In the genomic region with DNA sequence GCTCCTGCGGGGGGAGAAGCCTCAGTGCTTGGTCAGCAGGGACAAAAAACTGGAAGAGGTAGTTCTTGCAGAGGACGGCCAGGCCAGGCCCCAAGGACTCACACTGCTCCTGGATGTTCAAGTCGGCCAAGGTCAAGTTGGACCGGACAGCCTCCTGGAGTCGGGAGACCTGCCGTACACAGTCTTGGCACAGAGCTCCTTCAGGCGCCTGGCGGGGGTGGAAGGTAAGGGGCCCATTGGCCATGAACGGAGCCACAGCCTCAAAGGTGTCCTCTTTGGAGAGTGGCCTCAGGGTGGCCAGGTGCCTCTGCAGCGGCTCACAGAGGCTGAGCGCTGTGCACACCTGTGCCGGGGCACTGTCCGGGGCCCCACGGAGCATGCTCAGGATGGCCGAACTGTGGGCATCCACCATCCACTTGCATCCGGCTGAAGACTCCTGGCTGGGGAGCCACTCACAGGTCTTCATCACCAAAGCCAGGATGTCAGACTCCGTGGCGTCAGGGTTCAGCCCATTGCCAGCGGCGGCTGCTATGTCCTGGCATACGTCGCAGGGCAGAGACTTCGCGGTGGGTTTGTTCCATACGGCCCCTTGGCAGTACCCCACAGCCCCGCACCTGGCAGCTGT, we compare ENCODE assay signal across 15 cellular contexts. TPM values are rescaled to one million over a fixed set of nuclear protein-coding genes. Genes with fewer than 3 reads are reported as not detected.
DNase-seq lines count a peak whose midpoint lies in the region; ATAC-seq, FAIRE-seq and TF ChIP-seq lines count a peak whose summit lies in the region.
"Had no signal": no experiment of that assay in that cellular context is flagged by ENCODE, and none has a peak within 500 bp of the region (broad histone marks: within the 10 kb centered on the region; RNA-seq: fewer than 3 reads in every experiment).

No MANE protein-coding gene starts in this region.

- no peak for TF ChIP-seq RAD21 in HepG2 (CRISPR knock-in tag; IDR thresholded peaks at IDR 0.05)

- in situ Hi-C loops in Panc1 (cut with HindIII; ENCODE audit: low pct_unique_long_range_greater_than_20kb, low sequenced_read_pairs) (no loop called here), HepG2 (cut with HindIII; ENCODE audit: extremely low pct_ligation_motif_present, low pct_unique_long_range_greater_than_20kb) (no loop called here)

- no TSS peak for BruUV-seq in Panc1 (replicated peaks; lab: Mats Ljungman, UMichigan)
- no TSS peak for BruUV-seq in HepG2 (replicated peaks; lab: Mats Ljungman, UMichigan)

- H3K79me2 ChIP-seq in HepG2 (ENCODE audit: insufficient read depth, low read length), result no peaks in the 10 kb centered on the region

- intact Hi-C loops in left cardiac atrium (cut with DNase I), result no loop called here
- intact Hi-C loops in Panc1 (cut with micrococcal nuclease; ENCODE audit: unreplicated experiment), result no loop called here
- intact Hi-C loops in HepG2 (cut with micrococcal nuclease; ENCODE audit: unreplicated experiment), result no loop called here

- H3K9ac ChIP-seq in HepG2 (ENCODE audit: insufficient read depth, low read depth, low read length), result no peak overlapping the region

- H3K4me1 ChIP-seq in cardiac muscle cell (ENCODE audit: low read depth), result peaks cover 37% of the 10 kb centered on the region
- H3K4me1 ChIP-seq in Panc1 (ENCODE audit: control insufficient read depth, insufficient read depth, low read length), result no peaks in the 10 kb centered on the region; the same call in 1 of the 2 replicates
- H3K4me1 ChIP-seq in HepG2 (ENCODE audit: insufficient read depth, low read length), result peaks cover 24% of the 10 kb centered on the region
- H3K4me1 ChIP-seq: SJSA1 had no signal

- CTCF ChIA-PET in Panc1 (lab: Charles Lee), result interaction anchor here (0.5 kb wide), 1 partner anchor 368 kb away, joined by 8 read pairs; no protein-coding TSS in a partner anchor
- CTCF ChIA-PET in HepG2 (lab: Yijun Ruan, JAX; ENCODE audit: low intra/inter-chr PET ratio, low total read pairs), result no interaction called here

- H3K36me3 ChIP-seq in cardiac muscle cell (no peaks in the 10 kb centered on the region), Panc1 (ENCODE audit: control insufficient read depth, insufficient read depth, low read length) (no peaks in the 10 kb centered on the region), HepG2 (replicated peaks in 1 of 2; ENCODE audit: control insufficient read depth in 1 of 2, insufficient read depth in 2 of 2, low read length in 2 of 2) (no peaks in the 10 kb centered on the region)
- H3K36me3 ChIP-seq: SJSA1 had no signal

- H4K20me1 ChIP-seq in HepG2 (ENCODE audit: insufficient read depth, low read length), result no peaks in the 10 kb centered on the region

- no peak overlapping the region for H2AFZ ChIP-seq in HepG2 (ENCODE audit: low read length)
- H2AFZ ChIP-seq: GM23338 had no signal

- TF ChIP-seq POLR2A in HepG2 (IDR thresholded peaks at IDR 0.05; ENCODE audit: insufficient read depth in 1 of 2, low read depth in 2 of 2, low read length in 2 of 2), result no peak

- H3K27ac ChIP-seq in cardiac muscle cell (peak overlapping the region; percentile 82), Panc1 (ENCODE audit: low read length) (no peak overlapping the region), HepG2 (ENCODE audit: extremely low read length, insufficient read depth, low read length) (no peak overlapping the region)
- H3K27ac ChIP-seq: SJSA1 had no signal

- H3K4me3 ChIP-seq in cardiac muscle cell (no peak overlapping the region), Panc1 (ENCODE audit: low read depth in 2 of 2, low read length in 2 of 2) (no peak overlapping the region), HepG2 (replicated peaks in 1 of 3; ENCODE audit: insufficient read depth in 1 of 3, low read depth in 2 of 3, low read length in 3 of 3) (peak overlapping the region in 1 of 3 experiments; percentile 37; a peak in 1 of 6 replicates)
- H3K4me3 ChIP-seq: GM23338, K562, SJSA1 had no signal

- ATAC-seq in left cardiac atrium (no peak), Panc1 (peak; percentile 13), HepG2 (no peak), HG02973 (IDR thresholded peaks at IDR 0.05; ENCODE audit: unreplicated experiment) (no peak), GM19324 (IDR thresholded peaks at IDR 0.05; ENCODE audit: low FRiP score, unreplicated experiment) (no peak)

- H3K9me3 ChIP-seq in cardiac muscle cell (ENCODE audit: low read depth), result no peaks in the 10 kb centered on the region
- no peaks in the 10 kb centered on the region for H3K9me3 ChIP-seq in Panc1 (ENCODE audit: control insufficient read depth, insufficient read depth, low read depth, low read length)
- no peaks in the 10 kb centered on the region for H3K9me3 ChIP-seq in HepG2 (ENCODE audit: low read length)
- H3K9me3 ChIP-seq: SJSA1 had no signal

- 81% methylated on average over 9 of the region's 26 CpGs for WGBS in HepG2 (ENCODE audit: low lambda C conversion rate)

- FAIRE-seq in HepG2 (lab: Jason Lieb, UNC), result no peak
- FAIRE-seq: GM12891, K562 had no signal

- TF ChIP-seq EP300 in HepG2 (IDR thresholded peaks at IDR 0.05; ENCODE audit: low read depth in 2 of 2, low read length in 2 of 2), result no peak
- no peak for TF ChIP-seq EP300 in HepG2 (CRISPR knock-in tag; IDR thresholded peaks at IDR 0.05; ENCODE audit: borderline replicate concordance)

- DNase-seq in cardiac muscle cell (ENCODE audit: low read depth in 1 of 2, low spot score in 1 of 2), result no peak
- no peak for DNase-seq in left cardiac atrium
- no peak for DNase-seq in Panc1 (ENCODE audit: low read depth, low spot score)
- no peak for DNase-seq in HepG2 (ENCODE audit: low spot score)
- no peak for DNase-seq in globus pallidus (ENCODE audit: low spot score)
- DNase-seq: DMS153, NCI-H1105, NCI-H524, NCI-H82 had no signal

- TF ChIP-seq CTCF in cardiac muscle cell (IDR thresholded peaks at IDR 0.05; ENCODE audit: low read depth, low read length), result no peak
- no peak for TF ChIP-seq CTCF in Panc1 (IDR thresholded peaks at IDR 0.05)
- no peak for TF ChIP-seq CTCF in HepG2 (CRISPR knock-in tag; IDR thresholded peaks at IDR 0.05)

- H3K4me2 ChIP-seq in HepG2 (ENCODE audit: low read depth, low read length), result peak overlapping the region; percentile 70; the same call in 1 of the 2 replicates
- H3K4me2 ChIP-seq: GM23338 had no signal

- POLR2A ChIA-PET in Panc1 (lab: Charles Lee), result no interaction called here
- POLR2A ChIA-PET in HepG2 (lab: Yijun Ruan, JAX), result no interaction called here

- H3K27me3 ChIP-seq in cardiac muscle cell (no peaks in the 10 kb centered on the region), Panc1 (ENCODE audit: control insufficient read depth, insufficient read depth, low read length) (no peaks in the 10 kb centered on the region), HepG2 (ENCODE audit: control insufficient read depth in 1 of 2, insufficient read depth in 2 of 2, low read length in 2 of 2) (peaks cover 4 to 36% of the 10 kb centered on the region in 2 experiments; a peak in 3 of 5 replicates)
- H3K27me3 ChIP-seq: SJSA1 had no signal

TF ChIP-seq in HepG2, 621 proteins besides CTCF, POLR2A, EP300 and RAD21 (continues in another document):
- TF ChIP-seq ZNF557 (CRISPR knock-in tag; IDR thresholded peaks at IDR 0.05) (no peak), BHLHE40 (IDR thresholded peaks at IDR 0.05; ENCODE audit: low read length) (no peak), ELF1 (CRISPR knock-in tag; IDR thresholded peaks at IDR 0.05) (no peak), GPN1 (CRISPR knock-in tag; IDR thresholded peaks at IDR 0.05; ENCODE audit: borderline replicate concordance) (no peak), ZNF563 (CRISPR knock-in tag; IDR thresholded peaks at IDR 0.05) (no peak)
- TF ChIP-seq, protein P1, sequence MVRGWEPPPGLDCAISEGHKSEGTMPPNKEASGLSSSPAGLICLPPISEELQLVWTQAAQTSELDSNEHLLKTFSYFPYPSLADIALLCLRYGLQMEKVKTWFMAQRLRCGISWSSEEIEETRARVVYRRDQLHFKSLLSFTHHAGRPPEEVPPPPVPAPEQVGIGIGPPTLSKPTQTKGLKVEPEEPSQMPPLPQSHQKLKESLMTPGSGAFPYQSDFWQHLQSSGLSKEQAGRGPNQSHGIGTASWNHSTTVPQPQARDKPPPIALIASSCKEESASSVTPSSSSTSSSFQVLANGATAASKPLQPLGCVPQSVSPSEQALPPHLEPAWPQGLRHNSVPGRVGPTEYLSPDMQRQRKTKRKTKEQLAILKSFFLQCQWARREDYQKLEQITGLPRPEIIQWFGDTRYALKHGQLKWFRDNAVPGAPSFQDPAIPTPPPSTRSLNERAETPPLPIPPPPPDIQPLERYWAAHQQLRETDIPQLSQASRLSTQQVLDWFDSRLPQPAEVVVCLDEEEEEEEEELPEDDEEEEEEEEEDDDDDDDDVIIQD (CRISPR knock-in tag; IDR thresholded peaks at IDR 0.05; ENCODE audit: low read depth), result no peak

RNA-seq across cellular contexts. Expression of a gene that starts 0.5 kb away (rescaled TPM):
- total RNA-seq in cardiac muscle cell (4.4 and 4.6 TPM in 2 replicates), left cardiac atrium (not detected), Panc1 (2021; ENCODE audit: unreplicated experiment) (not detected), HepG2 (2016; rRNA removed; fragmentation: Illumina TruSeq; extraction: Trizol) (0.02 TPM in 1 of 2 replicates, not detected in the other)
- polyA plus RNA-seq in cardiac muscle cell (3.5 and 5.9 TPM in 2 replicates), HepG2 (2011; rRNA removed) (0.16 and 0.20 TPM in 2 replicates)
- polyA plus RNA-seq in Panc1 (2012; ENCODE audit: insufficient read length), result not detected
- total RNA-seq in HepG2 (2016; cell fraction: cytosol; rRNA removed; fragmentation: Illumina TruSeq; extraction: Trizol; ENCODE audit: low read depth), result not detected in 2 replicates
- total RNA-seq in HepG2 (2016; cell fraction: insoluble cytoplasmic fraction; rRNA removed; fragmentation: Illumina TruSeq; extraction: Trizol), result not detected in 2 replicates
- total RNA-seq in HepG2 (2016; cell fraction: membrane; rRNA removed; fragmentation: Illumina TruSeq; extraction: Trizol), result not detected in 2 replicates
- not detected in 2 replicates for total RNA-seq in HepG2 (2016; cell fraction: nucleus; rRNA removed; fragmentation: Illumina TruSeq; extraction: Trizol)
- polyA plus RNA-seq in HepG2 (2011; cell fraction: cytosol; rRNA removed), result 0.09 and 0.17 TPM in 2 replicates
- 0.08 and 0.12 TPM in 2 replicates for polyA plus RNA-seq in HepG2 (2011; cell fraction: nucleus; rRNA removed)
- 0.03 and 0.04 TPM in 2 replicates for polyA plus RNA-seq in HepG2 (2012)
- polyA plus RNA-seq in HepG2 (2016; cell fraction: cytosol; fragmentation: Illumina TruSeq; extraction: Trizol; ENCODE audit: low read depth), result not detected in 2 replicates
- not detected in 2 replicates for polyA plus RNA-seq in HepG2 (2016; cell fraction: insoluble cytoplasmic fraction; fragmentation: Illumina TruSeq; extraction: Trizol; ENCODE audit: low read depth)
- polyA plus RNA-seq in HepG2 (2016; cell fraction: membrane; fragmentation: Illumina TruSeq; extraction: Trizol; ENCODE audit: low read depth), result not detected in 2 replicates
- not detected in 2 replicates for polyA plus RNA-seq in HepG2 (2016; cell fraction: nucleus; fragmentation: Illumina TruSeq; extraction: Trizol; ENCODE audit: insufficient read depth, low read depth)
- 0.14 TPM in 1 of 2 replicates, not detected in the other for polyA minus RNA-seq in HepG2 (2011; rRNA and poly(A)+ RNA removed; ENCODE audit: low replicate concordance)
- 0.26 TPM in 1 of 2 replicates, not detected in the other for polyA minus RNA-seq in HepG2 (2011; cell fraction: cytosol; rRNA and poly(A)+ RNA removed)
- polyA minus RNA-seq in HepG2 (2011; cell fraction: nucleus; rRNA and poly(A)+ RNA removed), result not detected in 2 replicates
- total RNA-seq: GM23338, K562, SJSA1 had no signal
- polyA plus RNA-seq: GM23338, K562 had no signal
